ENCODE assay signal across 2 cellular contexts in genomic region chr15:63888146-63888545, GRCh38.
TF ChIP-seq lines count a peak whose summit lies in the region.

No MANE protein-coding gene starts in this region.

TF ChIP-seq in liver, 16 proteins besides CTCF, POLR2A, EP300 and RAD21 (continued from another document):
- peak in 1 of 2 donors; percentile 79 for TF ChIP-seq EGR1 (IDR thresholded peaks at IDR 0.05; ENCODE audit: low read depth in 2 of 2)
- TF ChIP-seq, protein P1, sequence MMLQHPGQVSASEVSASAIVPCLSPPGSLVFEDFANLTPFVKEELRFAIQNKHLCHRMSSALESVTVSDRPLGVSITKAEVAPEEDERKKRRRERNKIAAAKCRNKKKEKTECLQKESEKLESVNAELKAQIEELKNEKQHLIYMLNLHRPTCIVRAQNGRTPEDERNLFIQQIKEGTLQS (IDR thresholded peaks at IDR 0.05), result peak; percentile 77
- peak; percentile 98 for TF ChIP-seq SP1 (IDR thresholded peaks at IDR 0.05)
- TF ChIP-seq, protein P2, sequence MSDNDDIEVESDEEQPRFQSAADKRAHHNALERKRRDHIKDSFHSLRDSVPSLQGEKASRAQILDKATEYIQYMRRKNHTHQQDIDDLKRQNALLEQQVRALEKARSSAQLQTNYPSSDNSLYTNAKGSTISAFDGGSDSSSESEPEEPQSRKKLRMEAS (IDR thresholded peaks at IDR 0.05), result peak; percentile 94
- peak; percentile 79 for TF ChIP-seq FOXA2 (IDR thresholded peaks at IDR 0.05)
- peak in 1 of 2 donors; percentile 16 for TF ChIP-seq GABPA (IDR thresholded peaks at IDR 0.05 in 1 of 2, conservative IDR thresholded peaks at IDR 0.05 in 1 of 2)
- no peak for TF ChIP-seq TAF1 (conservative IDR thresholded peaks at IDR 0.05)
- TF ChIP-seq ZBTB33 (IDR thresholded peaks at IDR 0.05), result peak; percentile 89
- TF ChIP-seq, protein P3, sequence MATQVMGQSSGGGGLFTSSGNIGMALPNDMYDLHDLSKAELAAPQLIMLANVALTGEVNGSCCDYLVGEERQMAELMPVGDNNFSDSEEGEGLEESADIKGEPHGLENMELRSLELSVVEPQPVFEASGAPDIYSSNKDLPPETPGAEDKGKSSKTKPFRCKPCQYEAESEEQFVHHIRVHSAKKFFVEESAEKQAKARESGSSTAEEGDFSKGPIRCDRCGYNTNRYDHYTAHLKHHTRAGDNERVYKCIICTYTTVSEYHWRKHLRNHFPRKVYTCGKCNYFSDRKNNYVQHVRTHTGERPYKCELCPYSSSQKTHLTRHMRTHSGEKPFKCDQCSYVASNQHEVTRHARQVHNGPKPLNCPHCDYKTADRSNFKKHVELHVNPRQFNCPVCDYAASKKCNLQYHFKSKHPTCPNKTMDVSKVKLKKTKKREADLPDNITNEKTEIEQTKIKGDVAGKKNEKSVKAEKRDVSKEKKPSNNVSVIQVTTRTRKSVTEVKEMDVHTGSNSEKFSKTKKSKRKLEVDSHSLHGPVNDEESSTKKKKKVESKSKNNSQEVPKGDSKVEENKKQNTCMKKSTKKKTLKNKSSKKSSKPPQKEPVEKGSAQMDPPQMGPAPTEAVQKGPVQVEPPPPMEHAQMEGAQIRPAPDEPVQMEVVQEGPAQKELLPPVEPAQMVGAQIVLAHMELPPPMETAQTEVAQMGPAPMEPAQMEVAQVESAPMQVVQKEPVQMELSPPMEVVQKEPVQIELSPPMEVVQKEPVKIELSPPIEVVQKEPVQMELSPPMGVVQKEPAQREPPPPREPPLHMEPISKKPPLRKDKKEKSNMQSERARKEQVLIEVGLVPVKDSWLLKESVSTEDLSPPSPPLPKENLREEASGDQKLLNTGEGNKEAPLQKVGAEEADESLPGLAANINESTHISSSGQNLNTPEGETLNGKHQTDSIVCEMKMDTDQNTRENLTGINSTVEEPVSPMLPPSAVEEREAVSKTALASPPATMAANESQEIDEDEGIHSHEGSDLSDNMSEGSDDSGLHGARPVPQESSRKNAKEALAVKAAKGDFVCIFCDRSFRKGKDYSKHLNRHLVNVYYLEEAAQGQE (IDR thresholded peaks at IDR 0.05), result peak; percentile 83
- peak; percentile 74 for TF ChIP-seq NR2F2 (IDR thresholded peaks at IDR 0.05)
- TF ChIP-seq YY1 (IDR thresholded peaks at IDR 0.05), result peak; percentile 91
- TF ChIP-seq RXRA (IDR thresholded peaks at IDR 0.05), result peak; percentile 100

TF ChIP-seq in HepG2, 621 proteins besides CTCF, POLR2A, EP300 and RAD21 (continued from another document):
- TF ChIP-seq ZNF547 (CRISPR knock-in tag; IDR thresholded peaks at IDR 0.05) (no peak), MIXL1 (CRISPR knock-in tag; IDR thresholded peaks at IDR 0.05) (no peak), AGO1 (IDR thresholded peaks at IDR 0.05; ENCODE audit: low read depth, low read length, poor library complexity, severe bottlenecking) (no peak), ZNF407 (CRISPR knock-in tag; IDR thresholded peaks at IDR 0.05; ENCODE audit: not compliant biosample characterization) (no peak), ZNF275 (CRISPR knock-in tag; IDR thresholded peaks at IDR 0.05; ENCODE audit: borderline replicate concordance) (no peak), TEAD3 (CRISPR knock-in tag; optimal IDR thresholded peaks at IDR 0.05; ENCODE audit: borderline replicate concordance) (no peak), ZNF609 (CRISPR knock-in tag; IDR thresholded peaks at IDR 0.05; ENCODE audit: borderline replicate concordance) (no peak), ZNF350 (CRISPR knock-in tag; IDR thresholded peaks at IDR 0.05; ENCODE audit: borderline replicate concordance, low read depth) (no peak), SATB2 (CRISPR knock-in tag; IDR thresholded peaks at IDR 0.05) (no peak), HNRNPLL (IDR thresholded peaks at IDR 0.05; ENCODE audit: low read depth, low read length, poor library complexity, severe bottlenecking) (no peak), TBX2 (CRISPR knock-in tag; IDR thresholded peaks at IDR 0.05; ENCODE audit: borderline replicate concordance) (no peak)
TF ChIP-seq in HepG2: peak in this region for 0.
